Comparison of ENCODE assay signal across 11 cellular contexts in genomic region chr20:10316582-10316981, GRCh38.
DNase-seq lines count a peak whose midpoint lies in the region; ATAC-seq and TF ChIP-seq lines count a peak whose summit lies in the region.
"Had no signal": no experiment of that assay in that cellular context is flagged by ENCODE, and none has a peak within 500 bp of the region (broad histone marks: within the 10 kb centered on the region; RNA-seq: fewer than 3 reads in every experiment).

No MANE protein-coding gene starts in this region.

- no peaks in the 10 kb centered on the region for H3K9me3 ChIP-seq in mammary epithelial cell (replicated peaks; ENCODE audit: insufficient read depth, low read length)

- H2AFZ ChIP-seq in mammary epithelial cell (ENCODE audit: low read depth, low read length): no peak overlapping the region

- no peaks in the 10 kb centered on the region for H3K36me3 Mint-ChIP-seq in activated naive CD4-positive, alpha-beta T cell treated with anti-CD3 and anti-CD28 coated beads, Interleukin-2, amount 10 ng/mL, durations not matched to agents 7 days and 5 days
- no peaks in the 10 kb centered on the region for H3K36me3 Mint-ChIP-seq in stimulated activated effector memory CD8-positive, alpha-beta T cell treated with anti-CD3 and anti-CD28 coated beads, Interleukin-12 subunit alpha, Interleukin-12 subunit beta, amount 100 ng/mL, for 72 hours
- H3K36me3 Mint-ChIP-seq: CD8-positive, alpha-beta T cell; naive B cell had no signal

- BruUV-seq in mammary epithelial cell (replicated peaks; lab: Mats Ljungman, UMichigan): no TSS peak

- no peak overlapping the region for H3K4me3 ChIP-seq in mammary epithelial cell (replicated peaks in 1 of 3; ENCODE audit: insufficient read depth in 1 of 3, low read depth in 2 of 3, low read length in 3 of 3)
- H3K4me3 ChIP-seq in coronary artery: no peak overlapping the region

- dilution Hi-C loops in mammary epithelial cell (cut with HindIII; ENCODE audit: low sequenced_read_pairs): no loop called here

- no peaks in the 10 kb centered on the region for H3K79me2 ChIP-seq in mammary epithelial cell (ENCODE audit: insufficient read depth, low read length)

- no peak for ATAC-seq in stimulated activated effector memory CD8-positive, alpha-beta T cell treated with anti-CD3 and anti-CD28 coated beads, Interleukin-12 subunit alpha, Interleukin-12 subunit beta, amount 100 ng/mL, for 72 hours
- ATAC-seq: CD8-positive, alpha-beta T cell had no signal

- H3K4me3 Mint-ChIP-seq in activated naive CD4-positive, alpha-beta T cell treated with anti-CD3 and anti-CD28 coated beads, Interleukin-2, amount 10 ng/mL, durations not matched to agents 7 days and 5 days: no peak overlapping the region
- no peak overlapping the region for H3K4me3 Mint-ChIP-seq in stimulated activated effector memory CD8-positive, alpha-beta T cell treated with anti-CD3 and anti-CD28 coated beads, Interleukin-12 subunit alpha, Interleukin-12 subunit beta, amount 100 ng/mL, for 72 hours
- H3K4me3 Mint-ChIP-seq: CD8-positive, alpha-beta T cell; naive B cell had no signal

- H3K4me1 ChIP-seq in mammary epithelial cell (ENCODE audit: insufficient read depth, low read length): peaks cover 7% of the 10 kb centered on the region

- TF ChIP-seq CTCF in mammary epithelial cell (conservative IDR thresholded peaks at IDR 0.05 in 1 of 2, IDR thresholded peaks at IDR 0.05 in 1 of 2; ENCODE audit: extremely low read depth in 1 of 2, insufficient read depth in 1 of 2, low read depth in 1 of 2, low read length in 2 of 2) (peak; percentile 22 to 31), coronary artery (IDR thresholded peaks at IDR 0.05) (no peak)

- intact Hi-C loops in mammary epithelial cell (cut with micrococcal nuclease): no loop called here

- CTCF ChIA-PET in activated naive CD4-positive, alpha-beta T cell treated with anti-CD3 and anti-CD28 coated beads, Interleukin-2, amount 10 ng/mL, durations not matched to agents 7 days and 5 days (lab: Charles Lee): interaction anchor here (0.6 to 1.9 kb wide), 15 partner anchors 10 to 221 kb away, joined by 3 to 18 read pairs (median 5); partner anchors contain the start of gene MKKS
- CTCF ChIA-PET in mammary epithelial cell (lab: Charles Lee; ENCODE audit: low non-redundant PET): no interaction called here

- H3K9me3 Mint-ChIP-seq in activated naive CD4-positive, alpha-beta T cell treated with anti-CD3 and anti-CD28 coated beads, Interleukin-2, amount 10 ng/mL, durations not matched to agents 7 days and 5 days: no peaks in the 10 kb centered on the region
- H3K9me3 Mint-ChIP-seq in stimulated activated effector memory CD8-positive, alpha-beta T cell treated with anti-CD3 and anti-CD28 coated beads, Interleukin-12 subunit alpha, Interleukin-12 subunit beta, amount 100 ng/mL, for 72 hours: no peaks in the 10 kb centered on the region

- H4K20me1 ChIP-seq in mammary epithelial cell (ENCODE audit: insufficient read depth, low read length): peaks cover 2% of the 10 kb centered on the region

- H3K27ac Mint-ChIP-seq in activated naive CD4-positive, alpha-beta T cell treated with anti-CD3 and anti-CD28 coated beads, Interleukin-2, amount 10 ng/mL, durations not matched to agents 7 days and 5 days: no peak overlapping the region
- no peak overlapping the region for H3K27ac Mint-ChIP-seq in stimulated activated effector memory CD8-positive, alpha-beta T cell treated with anti-CD3 and anti-CD28 coated beads, Interleukin-12 subunit alpha, Interleukin-12 subunit beta, amount 100 ng/mL, for 72 hours
- H3K27ac Mint-ChIP-seq: CD8-positive, alpha-beta T cell; naive B cell had no signal

- no peaks in the 10 kb centered on the region for H3K27me3 ChIP-seq in mammary epithelial cell (ENCODE audit: insufficient read depth, low read length)

- H3K9ac ChIP-seq in mammary epithelial cell (ENCODE audit: insufficient read depth, low read length): no peak overlapping the region

- no peaks in the 10 kb centered on the region for H3K36me3 ChIP-seq in mammary epithelial cell (ENCODE audit: insufficient read depth, low read length)

- H3K4me1 Mint-ChIP-seq in activated naive CD4-positive, alpha-beta T cell treated with anti-CD3 and anti-CD28 coated beads, Interleukin-2, amount 10 ng/mL, durations not matched to agents 7 days and 5 days: no peaks in the 10 kb centered on the region
- H3K4me1 Mint-ChIP-seq in stimulated activated effector memory CD8-positive, alpha-beta T cell treated with anti-CD3 and anti-CD28 coated beads, Interleukin-12 subunit alpha, Interleukin-12 subunit beta, amount 100 ng/mL, for 72 hours: peaks cover 7% of the 10 kb centered on the region
- H3K4me1 Mint-ChIP-seq: naive B cell had no signal

- in situ Hi-C loops in mammary epithelial cell (cut with MboI; ENCODE audit: low sequenced_read_pairs in 2 of 2): no loop called here

- DNase-seq in activated naive CD4-positive, alpha-beta T cell treated with anti-CD3 and anti-CD28 coated beads, Interleukin-2, amount 10 ng/mL, durations not matched to agents 7 days and 5 days: peak; percentile 24
- no peak for DNase-seq in activated naive CD4-positive, alpha-beta T cell (lab: John Stamatoyannopoulos, UW)
- peak; percentile 8 for DNase-seq in NCI-H146 treated with DMSO at 0.1 percent for 48 hours (lab: John Stamatoyannopoulos, UW; ENCODE audit: unreplicated experiment)
- DNase-seq in mammary epithelial cell: no peak
- peak; percentile 28 for DNase-seq in stimulated activated CD8-positive, alpha-beta memory T cell treated with anti-CD3 and anti-CD28 coated beads, Interleukin-4, amount 100 ng/mL, for 48 hours
- DNase-seq in stimulated activated effector memory CD8-positive, alpha-beta T cell treated with anti-CD3 and anti-CD28 coated beads, Interleukin-12 subunit alpha, Interleukin-12 subunit beta, amount 100 ng/mL, for 72 hours (ENCODE audit: low spot score in 2 of 2): no peak
- no peak for DNase-seq in coronary artery (ENCODE audit: low spot score)
- no peak for DNase-seq in activated CD8-positive, alpha-beta memory T cell treated with anti-CD3 and anti-CD28 coated beads, Interleukin-2, amount 50 U/mL, for 48 hours
- DNase-seq: CD8-positive, alpha-beta T cell; naive B cell; stimulated activated CD4-positive, alpha-beta T cell treated with anti-CD3 and anti-CD28 coated beads, Interleukin-4, amount 100 ng/mL, for 1 hour had no signal

- 57% methylated on average over 2 of the region's 2 CpGs for WGBS in mammary epithelial cell (ENCODE audit: low coverage, missing lambda C conversion rate)

- peaks cover 3% of the 10 kb centered on the region for H3K27me3 Mint-ChIP-seq in activated naive CD4-positive, alpha-beta T cell treated with anti-CD3 and anti-CD28 coated beads, Interleukin-2, amount 10 ng/mL, durations not matched to agents 7 days and 5 days

- H3K27ac ChIP-seq in mammary epithelial cell (ENCODE audit: insufficient read depth, low read depth, low read length): no peak overlapping the region
- no peak overlapping the region for H3K27ac ChIP-seq in coronary artery

- no peak overlapping the region for H3K4me2 ChIP-seq in mammary epithelial cell (ENCODE audit: insufficient read depth, low read depth, low read length)

Comparison
In these comparisons a context has a peak if more than half of its experiments do, and no peak if none do; other contexts are left out.
1. DNase-seq: peak in activated naive CD4-positive, alpha-beta T cell treated with anti-CD3 and anti-CD28 coated beads, Interleukin-2, amount 10 ng/mL, durations not matched to agents 7 days and 5 days (single experiment), NCI-H146 treated with DMSO at 0.1 percent for 48 hours (single experiment) and stimulated activated CD8-positive, alpha-beta memory T cell treated with anti-CD3 and anti-CD28 coated beads, Interleukin-4, amount 100 ng/mL, for 48 hours (single experiment); none in activated naive CD4-positive, alpha-beta T cell (0 of 4), mammary epithelial cell (single experiment), stimulated activated effector memory CD8-positive, alpha-beta T cell treated with anti-CD3 and anti-CD28 coated beads, Interleukin-12 subunit alpha, Interleukin-12 subunit beta, amount 100 ng/mL, for 72 hours (0 of 2), coronary artery (single experiment) and activated CD8-positive, alpha-beta memory T cell treated with anti-CD3 and anti-CD28 coated beads, Interleukin-2, amount 50 U/mL, for 48 hours (single experiment).